In genomic region chr13:35160921-35161320, GRCh38 we compare ENCODE assay signal across 26 cellular contexts.
"Had no signal": no experiment of that assay in that cellular context is flagged by ENCODE, and none has a peak within 500 bp of the region (broad histone marks: within the 10 kb centered on the region; RNA-seq: fewer than 3 reads in every experiment).

No MANE protein-coding gene starts in this region.

- H3K4me3 ChIP-seq: adrenal gland, Peyer's patch, SJCRH30 had no signal

- H3K27ac Mint-ChIP-seq: activated CD8-positive, alpha-beta T cell treated with anti-CD3 and anti-CD28 coated beads for 36 hours; activated naive CD8-positive, alpha-beta T cell treated with anti-CD3 and anti-CD28 coated beads, Interleukin-2, amount 10 ng/mL, durations not matched to agents 7 days and 5 days had no signal

- H3K9me3 Mint-ChIP-seq: activated CD8-positive, alpha-beta T cell treated with anti-CD3 and anti-CD28 coated beads for 36 hours; activated naive CD8-positive, alpha-beta T cell treated with anti-CD3 and anti-CD28 coated beads, Interleukin-2, amount 10 ng/mL, durations not matched to agents 7 days and 5 days had no signal

- ATAC-seq: activated CD4-positive, CD25-positive, alpha-beta regulatory T cell treated with anti-CD3 and anti-CD28 coated beads, Interleukin-2, amount 50 U/mL, for 24 hours; activated CD8-positive, alpha-beta T cell treated with anti-CD3 and anti-CD28 coated beads for 36 hours had no signal

- DNase-seq: activated CD4-positive, alpha-beta T cell treated with anti-CD3 and anti-CD28 coated beads for 4 hours; activated CD8-positive, alpha-beta memory T cell treated with anti-CD3 and anti-CD28 coated beads, Interleukin-2, amount 50 U/mL, for 4 hours; activated CD8-positive, alpha-beta T cell treated with anti-CD3 and anti-CD28 coated beads for 36 hours; activated naive CD4-positive, alpha-beta T cell treated with anti-CD3 and anti-CD28 coated beads, Interleukin-2, amount 50 U/mL, for 16 hours; activated naive CD8-positive, alpha-beta T cell treated with anti-CD3 and anti-CD28 coated beads, Interleukin-2, amount 10 ng/mL, durations not matched to agents 7 days and 5 days; activated T-cell treated with anti-CD3 and anti-CD28 coated beads, Interleukin-2, amount 50 U/mL, for 1 hour; adrenal gland; anterior cingulate cortex; central memory CD4-positive, alpha-beta T cell; NCI-H1092; NCI-H1417; NCI-H1930; NCI-H2171 treated with DMSO at 0.1 percent for 48 hours; NCI-H226; NCI-H526 treated with DMSO at 0.1 percent for 48 hours; NCI-H82; NK-92 treated with Interleukin-12 subunit alpha and Interleukin-12 subunit beta, amount 100 ng/mL, for 24 hours; Peyer's patch; Right ventricle myocardium superior; SJCRH30; SK-N-SH; T-helper 1 cell; WERI-Rb-1 had no signal

- H3K27ac ChIP-seq: adrenal gland, KMS-11, Peyer's patch, RWPE1, SJCRH30, WERI-Rb-1 had no signal

- H3K36me3 ChIP-seq: adrenal gland, SJCRH30 had no signal

- H3K4me3 Mint-ChIP-seq: activated CD8-positive, alpha-beta T cell treated with anti-CD3 and anti-CD28 coated beads for 36 hours; activated naive CD8-positive, alpha-beta T cell treated with anti-CD3 and anti-CD28 coated beads, Interleukin-2, amount 10 ng/mL, durations not matched to agents 7 days and 5 days had no signal

- H3K4me1 ChIP-seq: adrenal gland, Peyer's patch, SJCRH30 had no signal

- H3K27me3 ChIP-seq: adrenal gland, Peyer's patch, SJCRH30 had no signal

- H3K27me3 Mint-ChIP-seq: activated CD8-positive, alpha-beta T cell treated with anti-CD3 and anti-CD28 coated beads for 36 hours; activated naive CD8-positive, alpha-beta T cell treated with anti-CD3 and anti-CD28 coated beads, Interleukin-2, amount 10 ng/mL, durations not matched to agents 7 days and 5 days had no signal

- H3K9me3 ChIP-seq: adrenal gland, Peyer's patch, SJCRH30, SK-N-SH had no signal

- H3K36me3 Mint-ChIP-seq: activated naive CD8-positive, alpha-beta T cell treated with anti-CD3 and anti-CD28 coated beads, Interleukin-2, amount 10 ng/mL, durations not matched to agents 7 days and 5 days had no signal
